ENCODE assay signal across 21 cellular contexts in the genomic region with DNA sequence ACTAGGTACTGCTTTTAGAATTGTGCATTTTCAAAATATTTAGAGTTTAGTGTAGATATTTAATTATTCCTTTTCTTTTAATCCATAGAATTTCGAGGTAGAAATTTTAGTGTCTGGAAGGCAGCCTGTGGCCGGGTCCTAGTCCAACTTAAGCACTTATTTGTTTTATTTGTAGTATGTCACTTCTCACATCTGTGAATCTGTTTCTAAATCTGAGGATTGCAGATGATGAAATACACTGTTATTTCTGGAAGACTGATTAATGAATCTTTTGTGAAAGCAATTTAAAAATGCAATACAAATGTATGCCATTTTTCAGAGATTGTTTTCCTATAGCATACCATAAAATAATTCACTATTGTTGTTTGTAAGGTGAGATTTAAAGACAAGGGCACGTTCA.
A peak's percentile ranks its signal among the peaks of the same experiment; 100 is the strongest.
DNase-seq lines count a peak whose midpoint lies in the region; ATAC-seq and TF ChIP-seq lines count a peak whose summit lies in the region.
"Had no signal": no experiment of that assay in that cellular context is flagged by ENCODE, and none has a peak within 500 bp of the region (broad histone marks: within the 10 kb centered on the region; RNA-seq: fewer than 3 reads in every experiment).

No MANE protein-coding gene starts in this region.

- in situ Hi-C loops in G401 (cut with HindIII; ENCODE audit: low sequenced_read_pairs), result no loop called here

- no peak for ATAC-seq in GM18502 (IDR thresholded peaks at IDR 0.05; ENCODE audit: poor library complexity, unreplicated experiment)
- ATAC-seq in GM18505 (IDR thresholded peaks at IDR 0.05; ENCODE audit: unreplicated experiment), result no peak
- ATAC-seq in HG03039 (IDR thresholded peaks at IDR 0.05; ENCODE audit: unreplicated experiment), result no peak
- ATAC-seq: A549, GM12878, GM23338, HCT116 had no signal

- TF ChIP-seq POLR2A in GM18505 (IDR thresholded peaks at IDR 0.05; ENCODE audit: borderline replicate concordance, extremely low read depth, insufficient read depth, insufficient read length), result no peak

- DNase-seq in GM03348 (ENCODE audit: low spot score) (peak; percentile 13), dedifferentiated amniotic fluid mesenchymal stem cell (ENCODE audit: extremely low spot score) (peak; percentile 21), fibroblast of peridontal ligament (ENCODE audit: extremely low read depth) (peak; percentile 39), iris pigment epithelial cell (ENCODE audit: low read depth) (peak; percentile 24), G401 (ENCODE audit: low spot score) (no peak)
- DNase-seq: 8988T; ACHN; C1 segment of cervical spinal cord; Calu3; CD4-positive, alpha-beta memory T cell; COR-L47; DMS53; DMS79 treated with DMSO at 0.1 percent for 48 hours; H9 had no signal
